Comparison of ENCODE assay signal across 8 cellular contexts in genomic region chr11:59810189-59810910, GRCh38. TPM values are rescaled to one million over a fixed set of nuclear protein-coding genes. Genes with fewer than 3 reads are reported as not detected.
DNase-seq lines count a peak whose midpoint lies in the region; FAIRE-seq and TF ChIP-seq lines count a peak whose summit lies in the region.

Gene MRPL16 (minus strand): TSS chr11:59810778. CDS start chr11:59810658, 120 bp downstream.

- H3K23me2 ChIP-seq in H1 (ENCODE audit: low read depth, low read length) = 0 out of 2 replicates have a peak, but pooled peaks cover 4% of the 10 kb centered on the region

- peak within 1 kb of the TSS; percentile 73 for H4K5ac ChIP-seq in H1 (ENCODE audit: insufficient read length, low read depth, low read length)
- no peak within 1 kb of the TSS for H4K5ac ChIP-seq in mesendoderm (ENCODE audit: low read length)

- H2BK120ac ChIP-seq in H1 (replicated peaks; ENCODE audit: low read depth, low read length) (no peak within 1 kb of the TSS), mesendoderm (ENCODE audit: low read depth, low read length) (no peak within 1 kb of the TSS)

- CTCF ChIA-PET in activated CD8-positive, alpha-beta memory T cell treated with anti-CD3 and anti-CD28 coated beads for 36 hours (lab: Charles Lee) = interaction anchor here (0.7 to 3.5 kb wide), 3 partner anchors 56 to 456 kb away, joined by 3 to 19 read pairs (median 3); partner anchors contain the start of gene STX3
- CTCF ChIA-PET in H1 (lab: Charles Lee; ENCODE audit: partially characterized antibody) = interaction anchor here (1.2 to 4.6 kb wide), 7 partner anchors 9 to 320 kb away, joined by 3 to 23 read pairs (median 6); partner anchors contain the start of gene STX3

- WGBS in H1 (ENCODE audit: extremely low coverage in 1 of 2, insufficient coverage in 1 of 2, insufficient read length in 1 of 2, insufficient replicate concordance in 2 of 2, low coverage in 1 of 2, low lambda C conversion rate in 2 of 2, missing lambda C conversion rate in 1 of 2), 2 experiments = 1% methylated on average over 54 of the region's 54 CpGs; no CpG with 5 or more reads in 1 of the 2 experiments
- WGBS in mesendoderm (ENCODE audit: extremely low coverage, insufficient coverage, low lambda C conversion rate) = no CpG with 5 or more reads among the region's 54 CpGs

- H3K9ac ChIP-seq in H1 (replicated peaks in 1 of 4; ENCODE audit: extremely low read depth in 1 of 4, low read depth in 3 of 4, low read length in 3 of 4) (peak within 1 kb of the TSS; percentile 84 to 93 (median 92)), mesendoderm (ENCODE audit: low read length) (peak within 1 kb of the TSS; percentile 95)

- peak within 1 kb of the TSS; percentile 87; the same call in 1 of the 2 replicates for H3K18ac ChIP-seq in H1 (ENCODE audit: extremely low read depth, low read length)
- peak within 1 kb of the TSS; percentile 90 for H3K18ac ChIP-seq in mesendoderm (ENCODE audit: low read length)

- H3K4ac ChIP-seq in H1 (replicated peaks; ENCODE audit: insufficient read length, low read depth, low read length) (peak within 1 kb of the TSS; percentile 65), mesendoderm (ENCODE audit: low read depth, low read length) (peak within 1 kb of the TSS; percentile 84)

- DNase-seq in COR-L47 (lab: John Stamatoyannopoulos, UW) = peak; percentile 94
- peak; percentile 84 for DNase-seq in GM20000 (ENCODE audit: low spot score)
- DNase-seq in HT-29 (ENCODE audit: low spot score) = peak; percentile 96
- DNase-seq in NK-92 treated with Interleukin-12 subunit alpha and Interleukin-12 subunit beta, amount 100 ng/mL, for 24 hours (lab: John Stamatoyannopoulos, UW) = peak; percentile 86
- peak; percentile 88 to 93 for DNase-seq in H1 (ENCODE audit: low read depth in 1 of 2, low spot score in 2 of 2)
- peak; percentile 97 for DNase-seq in mesendoderm
- peak; percentile 83 for DNase-seq in stimulated activated CD8-positive, alpha-beta memory T cell treated with anti-CD3 and anti-CD28 coated beads, Interleukin-15, amount 100 ng/mL, for 1 hour (ENCODE audit: low read depth)

- H3K36me3 ChIP-seq in H1 (ENCODE audit: control insufficient read depth in 2 of 4, insufficient read depth in 4 of 4, low read length in 3 of 4) (peaks cover 4 to 26% (median 18%) of the 10 kb centered on the region in 4 experiments), mesendoderm (ENCODE audit: control insufficient read depth, insufficient read depth, low read length) (peaks cover 7% of the 10 kb centered on the region)

- H3K4me1 ChIP-seq in H1 (replicated peaks in 1 of 4; ENCODE audit: control insufficient read depth in 3 of 4, insufficient read depth in 4 of 4, low read length in 3 of 4) (peaks cover 0 to 8% (median 2%) of the 10 kb centered on the region in 4 experiments; a peak in 5 of 7 replicates), mesendoderm (ENCODE audit: control insufficient read depth, low read depth, low read length) (no peaks in the 10 kb centered on the region)

- H3K23ac ChIP-seq in H1 (ENCODE audit: insufficient read length) (no peak within 1 kb of the TSS), mesendoderm (ENCODE audit: low read length) (no peak within 1 kb of the TSS)

- TF ChIP-seq EP300 in H1 (IDR thresholded peaks at IDR 0.05; ENCODE audit: borderline replicate concordance in 1 of 2, low read depth in 2 of 2, low read length in 2 of 2) = peak in 1 of 2 experiments; percentile 79; a peak in 1 of 3 replicates

- H3K79me1 ChIP-seq in H1 (ENCODE audit: low read depth, low read length) (0 out of 2 replicates have a peak, but pooled peaks cover 3% of the 10 kb centered on the region), mesendoderm (ENCODE audit: low read length) (peaks cover 3% of the 10 kb centered on the region)

- H3K9me3 ChIP-seq in H1 (ENCODE audit: insufficient read depth in 2 of 2, low read depth in 1 of 2, low read length in 1 of 2) = no peaks in the 10 kb centered on the region

- TF ChIP-seq CTCF in GM20000 (IDR thresholded peaks at IDR 0.05; ENCODE audit: extremely low read depth, missing control alignments) (no peak), H1 (IDR thresholded peaks at IDR 0.05; ENCODE audit: control extremely low read depth in 1 of 3, insufficient read depth in 1 of 3, low read depth in 1 of 3, low read length in 3 of 3) (peak; percentile 22 to 31 (median 30); a peak in 3 of 4 replicates)

- H2BK5ac ChIP-seq in H1 (ENCODE audit: low read depth, low read length) (peak within 1 kb of the TSS; percentile 92), mesendoderm (ENCODE audit: low read length) (peak within 1 kb of the TSS; percentile 64)

- FAIRE-seq in H1 (lab: Jason Lieb, UNC) = no peak

- no peak within 1 kb of the TSS for H2BK15ac ChIP-seq in H1 (ENCODE audit: low read length)
- H2BK15ac ChIP-seq in mesendoderm (replicated peaks; ENCODE audit: low read depth) = peak within 1 kb of the TSS; percentile 74

- peak within 1 kb of the TSS; percentile 93 for H4K8ac ChIP-seq in H1 (ENCODE audit: extremely low read depth, insufficient read depth, low read length)
- peak within 1 kb of the TSS; percentile 95 for H4K8ac ChIP-seq in mesendoderm (ENCODE audit: low read depth, low read length)

- H3K4me2 ChIP-seq in H1 (ENCODE audit: insufficient read depth in 1 of 2, low read depth in 2 of 2, low read length in 2 of 2) = peak within 1 kb of the TSS; percentile 77 to 85
- peak within 1 kb of the TSS; percentile 55 for H3K4me2 ChIP-seq in mesendoderm (ENCODE audit: low read length)

- peak; percentile 26 to 43 for TF ChIP-seq RAD21 in H1 (IDR thresholded peaks at IDR 0.05 in 1 of 2, conservative IDR thresholded peaks at IDR 0.05 in 1 of 2; ENCODE audit: low read depth in 2 of 2, low read length in 2 of 2)

- H4K20me1 ChIP-seq in H1 (replicated peaks in 1 of 2; ENCODE audit: control insufficient read depth in 1 of 2, insufficient read depth in 2 of 2, low read length in 2 of 2) = peaks cover 0 to 3% of the 10 kb centered on the region in 2 experiments

- H3K79me2 ChIP-seq in H1 (ENCODE audit: control insufficient read depth in 1 of 2, insufficient read depth in 2 of 2, low read length in 2 of 2) (peaks cover 0 to 11% of the 10 kb centered on the region in 2 experiments; a peak in 2 of 4 replicates), mesendoderm (ENCODE audit: control insufficient read depth, insufficient read depth, low read length) (peaks cover 8% of the 10 kb centered on the region)

- H2AK5ac ChIP-seq in H1 (ENCODE audit: low read depth, low read length) (no peak within 1 kb of the TSS), mesendoderm (ENCODE audit: low read length) (no peak within 1 kb of the TSS)

- H3K56ac ChIP-seq in H1 (replicated peaks; ENCODE audit: insufficient read length, low read depth, low read length) = peak within 1 kb of the TSS; percentile 79
- peak within 1 kb of the TSS; percentile 97 for H3K56ac ChIP-seq in mesendoderm (ENCODE audit: low read length)

- peak within 1 kb of the TSS; percentile 79 to 100 (median 90) for H3K4me3 ChIP-seq in H1 (ENCODE audit: extremely low read depth in 1 of 4, insufficient read depth in 2 of 4, low read depth in 3 of 4, low read length in 4 of 4)
- H3K4me3 ChIP-seq in mesendoderm (ENCODE audit: low read length) = peak within 1 kb of the TSS; percentile 92

- H2AFZ ChIP-seq in H1 (ENCODE audit: low read length) = peak within 1 kb of the TSS; percentile 72; the same call in 1 of the 2 replicates

- no peaks in the 10 kb centered on the region for H3K27me3 ChIP-seq in H1 (replicated peaks in 1 of 4; ENCODE audit: control insufficient read depth in 3 of 4, extremely low read depth in 1 of 4, insufficient read depth in 3 of 4, low read length in 3 of 4)
- H3K27me3 ChIP-seq in mesendoderm (ENCODE audit: insufficient read depth, low read length, poor library complexity) = no peaks in the 10 kb centered on the region

- POLR2A ChIA-PET in activated CD8-positive, alpha-beta memory T cell treated with anti-CD3 and anti-CD28 coated beads for 36 hours (lab: Charles Lee) = no interaction called here
- POLR2A ChIA-PET in H1 (lab: Charles Lee; ENCODE audit: partially characterized antibody) = interaction anchor here (0.8 to 2.3 kb wide), 11 partner anchors 9 to 247 kb away, joined by 3 to 13 read pairs (median 3); partner anchors contain the start of genes OSBP, PATL1 and STX3

- TF ChIP-seq POLR2A in H1 (IDR thresholded peaks at IDR 0.05; ENCODE audit: control extremely low read depth in 1 of 2, low read depth in 2 of 2, low read length in 2 of 2) = peak; percentile 67 to 97

- H2BK20ac ChIP-seq in H1 (ENCODE audit: low read length) = no peak within 1 kb of the TSS

- peak within 1 kb of the TSS; percentile 80 for H4K91ac ChIP-seq in H1 (replicated peaks; ENCODE audit: insufficient read length, low read length)

- H3K27ac ChIP-seq in H1 (ENCODE audit: low read depth, low read length) (peak within 1 kb of the TSS; percentile 87), mesendoderm (ENCODE audit: low read depth, low read length) (peak within 1 kb of the TSS; percentile 26)

- H3K14ac ChIP-seq in H1 (ENCODE audit: insufficient read length) = no peak within 1 kb of the TSS

- peak within 1 kb of the TSS; percentile 75; the same call in 1 of the 2 replicates for H2BK12ac ChIP-seq in H1 (ENCODE audit: low read depth, low read length)

TF ChIP-seq in H1, 55 proteins besides CTCF, POLR2A, EP300 and RAD21 (continues in another document):
- TF ChIP-seq KDM1A (IDR thresholded peaks at IDR 0.05; ENCODE audit: borderline replicate concordance, low read length) = no peak
- TF ChIP-seq PHF8 (conservative IDR thresholded peaks at IDR 0.05; ENCODE audit: low read depth, low read length) = peak; percentile 73
- TF ChIP-seq GABPA (IDR thresholded peaks at IDR 0.05; ENCODE audit: borderline replicate concordance, insufficient read depth, low read length) = peak; percentile 100
- TF ChIP-seq CTBP2 (IDR thresholded peaks at IDR 0.05; ENCODE audit: borderline replicate concordance, insufficient read depth, insufficient read length, low read length) = no peak
- 0 out of 2 replicates have a peak, but pooled peaks have one; percentile 38 for TF ChIP-seq TCF12 (IDR thresholded peaks at IDR 0.05; ENCODE audit: low read depth, low read length)
- TF ChIP-seq KDM5A (IDR thresholded peaks at IDR 0.05; ENCODE audit: low read length) = peak; percentile 39; the same call in 1 of the 2 replicates

RNA-seq across cellular contexts. Expression of gene MRPL16, which starts in this region (rescaled TPM):
- total RNA-seq in HT-29 (2014; rRNA removed; shearing (Covaris generic)) = 94.0 and 100 TPM in 2 replicates
- 10 to 100 TPM; 96.2 to 96.5 TPM for total RNA-seq in activated CD8-positive, alpha-beta memory T cell treated with anti-CD3 and anti-CD28 coated beads for 36 hours
- total RNA-seq in H1 (2021; fragmentation: NEBNext Ultra II Directional; extraction: Animal tissue kit (Norgen Biotek cat#: 25700)) = 76.8 and 79.8 TPM in 2 replicates
- 69.2 and 72.3 TPM in 2 replicates for polyA plus RNA-seq in H1 (2011; rRNA removed)
- polyA plus RNA-seq in H1 (2011; cell fraction: cytosol; rRNA removed) = 105 TPM
- polyA plus RNA-seq in H1 (2011; cell fraction: nucleus; rRNA removed) = 46.5 TPM
- polyA plus RNA-seq in H1 (2012, experiment 1 of 2) = 86.4 to 94.2 TPM (median 89.9 TPM) in 4 replicates
- 67.1 TPM for polyA plus RNA-seq in H1 (2012, experiment 2 of 2)
- polyA plus RNA-seq in H1 (2013, experiment 1 of 2) = 80.6 TPM
- 83.2 TPM for polyA plus RNA-seq in H1 (2013, experiment 2 of 2)
- 35.6 and 43.8 TPM in 2 replicates for polyA minus RNA-seq in H1 (2011; rRNA and poly(A)+ RNA removed)
- polyA minus RNA-seq in H1 (2011; cell fraction: cytosol; rRNA and poly(A)+ RNA removed) = 27.0 TPM
- polyA minus RNA-seq in H1 (2011; cell fraction: nucleus; rRNA and poly(A)+ RNA removed) = 23.9 TPM
- 107 TPM for polyA plus RNA-seq in mesendoderm (2013, experiment 1 of 2)
- 107 TPM for polyA plus RNA-seq in mesendoderm (2013, experiment 2 of 2)

Comparison
In these comparisons a context has a peak if more than half of its experiments do, and no peak if none do; other contexts are left out.
1. Peak in every context shown above with its lines: DNase-seq, H3K4me3 ChIP-seq and H3K27ac ChIP-seq.